Comparison of ENCODE assay signal across 8 cellular contexts in the genomic region with DNA sequence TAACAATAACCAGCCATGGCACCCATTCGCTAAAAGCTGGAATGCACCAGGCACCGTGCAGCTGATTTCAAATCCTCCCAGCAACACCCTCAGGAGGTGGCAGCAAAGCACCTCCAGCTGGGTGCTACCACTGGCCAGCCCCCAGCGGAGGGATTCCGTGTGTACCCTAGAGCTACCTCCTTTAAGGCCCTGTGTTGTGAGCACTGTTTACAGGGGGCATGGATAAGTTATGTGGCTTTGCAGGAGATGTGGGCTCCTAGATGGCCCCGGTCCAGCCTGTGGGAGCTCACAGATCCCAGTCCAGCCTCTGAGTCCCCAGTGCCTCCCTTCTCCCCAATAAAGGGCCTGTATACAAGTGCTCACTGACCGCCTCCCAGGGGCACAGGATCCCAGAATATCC. TPM values are rescaled to one million over a fixed set of nuclear protein-coding genes. Genes with fewer than 3 reads are reported as not detected.
DNase-seq lines count a peak whose midpoint lies in the region; ATAC-seq, FAIRE-seq and TF ChIP-seq lines count a peak whose summit lies in the region.

No MANE protein-coding gene starts in this region.

- DNase-seq in A549 (ENCODE audit: low read depth in 1 of 2, low spot score in 1 of 2) (peak; percentile 85 to 88), adipocyte (ENCODE audit: low read depth) (no peak), HepG2 (ENCODE audit: low spot score) (no peak), NCI-H526 treated with DMSO at 0.1 percent for 48 hours (lab: John Stamatoyannopoulos, UW) (no peak)
- DNase-seq in stimulated activated CD8-positive, alpha-beta memory T cell treated with anti-CD3 and anti-CD28 coated beads, Interleukin-4, amount 100 ng/mL, for 24 hours (ENCODE audit: low read depth), result peak; percentile 44

- TF ChIP-seq RAD21 in A549 (conservative IDR thresholded peaks at IDR 0.05 in 1 of 2, IDR thresholded peaks at IDR 0.05 in 1 of 2) (peak; percentile 80 to 82), HepG2 (CRISPR knock-in tag; IDR thresholded peaks at IDR 0.05) (no peak)

- H3K9me2 ChIP-seq in SU-DHL-6 (replicated peaks; ENCODE audit: insufficient read depth, low read length), result no peaks in the 10 kb centered on the region

- peak overlapping the region; percentile 95 for H3K9ac ChIP-seq in SU-DHL-6 (ENCODE audit: low read length)
- peak overlapping the region; percentile 97 for H3K9ac ChIP-seq in adipocyte (ENCODE audit: low read length)
- no peak overlapping the region for H3K9ac ChIP-seq in HepG2 (ENCODE audit: insufficient read depth, low read depth, low read length)

- H4K20me1 ChIP-seq in SU-DHL-6 (ENCODE audit: low read depth, low read length), result no peaks in the 10 kb centered on the region
- H4K20me1 ChIP-seq in HepG2 (ENCODE audit: insufficient read depth, low read length), result peaks cover 51% of the 10 kb centered on the region; the same call in 1 of the 2 replicates

- H3K27me3 ChIP-seq in SU-DHL-6 (ENCODE audit: low read length) (no peaks in the 10 kb centered on the region), adipocyte (replicated peaks; ENCODE audit: control insufficient read depth, insufficient read depth, low read length) (no peaks in the 10 kb centered on the region), HepG2 (ENCODE audit: control insufficient read depth in 1 of 2, insufficient read depth in 2 of 2, low read length in 2 of 2) (no peaks in the 10 kb centered on the region)

- BruUV-seq in HepG2 (replicated peaks; lab: Mats Ljungman, UMichigan), result no TSS peak

- H3K4me1 ChIP-seq in A549 (peaks cover 21% of the 10 kb centered on the region), adipocyte (ENCODE audit: control insufficient read depth, insufficient read depth, low read length) (peaks cover 5% of the 10 kb centered on the region), HepG2 (ENCODE audit: insufficient read depth, low read length) (no peaks in the 10 kb centered on the region)

- intact Hi-C loops in HepG2 (cut with micrococcal nuclease; ENCODE audit: unreplicated experiment), result no loop called here

- in situ Hi-C loops in HepG2 (cut with HindIII; ENCODE audit: extremely low pct_ligation_motif_present, low pct_unique_long_range_greater_than_20kb), result no loop called here

- H3K27ac ChIP-seq in A549 (peak overlapping the region; percentile 96 to 98), SU-DHL-6 (ENCODE audit: low read depth, low read length) (peak overlapping the region; percentile 77), HepG2 (ENCODE audit: extremely low read length, insufficient read depth, low read length) (no peak overlapping the region)

- H3K36me3 ChIP-seq in SU-DHL-6 (ENCODE audit: low read length) (no peaks in the 10 kb centered on the region), adipocyte (ENCODE audit: control insufficient read depth, insufficient read depth, low read length, severe bottlenecking) (peaks cover 30% of the 10 kb centered on the region), HepG2 (replicated peaks in 1 of 2; ENCODE audit: control insufficient read depth in 1 of 2, insufficient read depth in 2 of 2, low read length in 2 of 2) (peaks cover 17 to 31% of the 10 kb centered on the region in 2 experiments)

- CTCF ChIA-PET in A549 (lab: Yijun Ruan, JAX) (interaction anchor here (0.6 to 5.3 kb wide), 30 partner anchors 9 to 284 kb away, joined by 3 to 54 read pairs (median 4); partner anchors contain the start of gene TNRC18), HepG2 (lab: Yijun Ruan, JAX; ENCODE audit: low intra/inter-chr PET ratio, low total read pairs) (no interaction called here)

- H3K4me3 ChIP-seq in A549 (peak overlapping the region; percentile 74), SU-DHL-6 (ENCODE audit: insufficient read depth, low read length, poor library complexity, severe bottlenecking) (peak overlapping the region; percentile 84), adipocyte (ENCODE audit: low read length) (peak overlapping the region; percentile 87), HepG2 (replicated peaks in 1 of 3; ENCODE audit: insufficient read depth in 1 of 3, low read depth in 2 of 3, low read length in 3 of 3) (no peak overlapping the region)

- peak overlapping the region; percentile 75 for H2AFZ ChIP-seq in SU-DHL-6 (ENCODE audit: low read depth, low read length, severe bottlenecking)
- no peak overlapping the region for H2AFZ ChIP-seq in HepG2 (ENCODE audit: low read length)

- peaks cover 6% of the 10 kb centered on the region; the same call in 1 of the 2 replicates for H3F3A ChIP-seq in SU-DHL-6 (ENCODE audit: insufficient read depth)

- FAIRE-seq in A549 (lab: Jason Lieb, UNC), result no peak
- FAIRE-seq in HepG2 (lab: Jason Lieb, UNC), result no peak

- TF ChIP-seq POLR2A in A549 (IDR thresholded peaks at IDR 0.05; ENCODE audit: low read length) (no peak), HepG2 (IDR thresholded peaks at IDR 0.05; ENCODE audit: insufficient read depth in 1 of 2, low read depth in 2 of 2, low read length in 2 of 2) (no peak)

- H3K4me2 ChIP-seq in A549, result peak overlapping the region; percentile 77
- peak overlapping the region; percentile 89 for H3K4me2 ChIP-seq in SU-DHL-6 (ENCODE audit: low read depth, low read length, poor library complexity, severe bottlenecking)
- no peak overlapping the region for H3K4me2 ChIP-seq in HepG2 (ENCODE audit: low read depth, low read length)

- peaks cover 25% of the 10 kb centered on the region for H3K79me2 ChIP-seq in SU-DHL-6 (ENCODE audit: insufficient read depth, low read length)
- H3K79me2 ChIP-seq in HepG2 (ENCODE audit: insufficient read depth, low read length), result peaks cover 47% of the 10 kb centered on the region

- TF ChIP-seq CTCF in A549 (IDR thresholded peaks at IDR 0.05) (peak; percentile 60), SU-DHL-6 (IDR thresholded peaks at IDR 0.05; ENCODE audit: insufficient read depth, low read length, poor library complexity, severe bottlenecking) (peak; percentile 63), HepG2 (CRISPR knock-in tag; IDR thresholded peaks at IDR 0.05) (peak; percentile 38; the same call in 1 of the 2 replicates)

- H3K9me3 ChIP-seq in A549 (no peaks in the 10 kb centered on the region), SU-DHL-6 (ENCODE audit: insufficient read depth, low read length) (no peaks in the 10 kb centered on the region), adipocyte (ENCODE audit: control insufficient read depth, low read length) (no peaks in the 10 kb centered on the region), HepG2 (ENCODE audit: low read length) (no peaks in the 10 kb centered on the region)

- POLR2A ChIA-PET in A549 (lab: Yijun Ruan, JAX), result interaction anchor here (0.5 to 2.9 kb wide), 9 partner anchors 11 to 168 kb away, joined by 3 to 63 read pairs (median 6); partner anchors contain the start of gene TNRC18
- POLR2A ChIA-PET in HepG2 (lab: Yijun Ruan, JAX), result interaction anchor here (0.7 to 2.1 kb wide), 5 partner anchors 12 to 29 kb away, joined by 3 to 11 read pairs (median 7); no protein-coding TSS in a partner anchor

- ATAC-seq in A549 (peak; percentile 80 to 84), GM18868 (IDR thresholded peaks at IDR 0.05; ENCODE audit: unreplicated experiment) (peak; percentile 56), HG03135 (IDR thresholded peaks at IDR 0.05; ENCODE audit: unreplicated experiment) (peak; percentile 49), HepG2 (peak; percentile 14)

- TF ChIP-seq EP300 in A549 (IDR thresholded peaks at IDR 0.05) (no peak), HepG2 (IDR thresholded peaks at IDR 0.05; ENCODE audit: low read depth in 2 of 2, low read length in 2 of 2) (no peak), HepG2 (CRISPR knock-in tag; IDR thresholded peaks at IDR 0.05; ENCODE audit: borderline replicate concordance) (no peak)

- 10% methylated on average over 4 of the region's 6 CpGs for WGBS in A549 (ENCODE audit: missing lambda C conversion rate)
- WGBS in HepG2 (ENCODE audit: low lambda C conversion rate), result 91% methylated on average over 4 of the region's 6 CpGs

TF ChIP-seq in A549, 52 proteins besides CTCF, POLR2A, EP300 and RAD21 (continues in another document):
- TF ChIP-seq KDM1A (IDR thresholded peaks at IDR 0.05; ENCODE audit: low read depth), result no peak
- no peak for TF ChIP-seq FOSL2 (IDR thresholded peaks at IDR 0.05)
- no peak for TF ChIP-seq FOSL2 (CRISPR knock-in tag; IDR thresholded peaks at IDR 0.05)
- TF ChIP-seq KDM5A (IDR thresholded peaks at IDR 0.05), result 0 out of 2 replicates have a peak, but pooled peaks have one; percentile 47

TF ChIP-seq in HepG2, 621 proteins besides CTCF, POLR2A, EP300 and RAD21 (continues in another document):
- TF ChIP-seq STAG1 (CRISPR knock-in tag; IDR thresholded peaks at IDR 0.05), result peak; percentile 44

RNA-seq across cellular contexts. Expression of gene TNRC18, which starts 27.1 kb away (rescaled TPM):
- polyA plus RNA-seq in A549 (2011; rRNA removed) (13.7 and 15.5 TPM in 2 replicates), A549 (2017; fragmentation: RNase III; extraction: RNeasy Plus Mini Kit Qiagen cat#74134 plus additional on column Dnase treatment) (33.3 to 39.9 TPM (median 38.3 TPM) in 3 replicates), HepG2 (2011; rRNA removed) (10.9 and 11.7 TPM in 2 replicates)
- 19.2 and 28.3 TPM in 2 replicates for polyA plus RNA-seq in A549 (2012; cell fraction: cytosol; rRNA removed)
- polyA plus RNA-seq in A549 (2012; cell fraction: nucleus; rRNA removed), result 45.6 and 59.8 TPM in 2 replicates
- 24.3 and 25.5 TPM in 2 replicates for polyA minus RNA-seq in A549 (2011; rRNA and poly(A)+ RNA removed)
- total RNA-seq in HepG2 (2016; rRNA removed; fragmentation: Illumina TruSeq; extraction: Trizol), result 12.8 and 17.4 TPM in 2 replicates
- total RNA-seq in HepG2 (2016; cell fraction: cytosol; rRNA removed; fragmentation: Illumina TruSeq; extraction: Trizol; ENCODE audit: low read depth), result 4.9 and 7.1 TPM in 2 replicates
- total RNA-seq in HepG2 (2016; cell fraction: insoluble cytoplasmic fraction; rRNA removed; fragmentation: Illumina TruSeq; extraction: Trizol), result 12.8 and 21.5 TPM in 2 replicates
- 4.9 and 5.6 TPM in 2 replicates for total RNA-seq in HepG2 (2016; cell fraction: membrane; rRNA removed; fragmentation: Illumina TruSeq; extraction: Trizol)
- total RNA-seq in HepG2 (2016; cell fraction: nucleus; rRNA removed; fragmentation: Illumina TruSeq; extraction: Trizol), result 28.3 and 34.0 TPM in 2 replicates
- 8.6 and 11.8 TPM in 2 replicates for polyA plus RNA-seq in HepG2 (2011; cell fraction: cytosol; rRNA removed)
- 65.7 and 102 TPM in 2 replicates for polyA plus RNA-seq in HepG2 (2011; cell fraction: nucleus; rRNA removed)
- polyA plus RNA-seq in HepG2 (2012), result 40.6 and 53.7 TPM in 2 replicates
- 0.71 and 1.3 TPM in 2 replicates for polyA plus RNA-seq in HepG2 (2016; cell fraction: cytosol; fragmentation: Illumina TruSeq; extraction: Trizol; ENCODE audit: low read depth)
- polyA plus RNA-seq in HepG2 (2016; cell fraction: insoluble cytoplasmic fraction; fragmentation: Illumina TruSeq; extraction: Trizol; ENCODE audit: low read depth), result 16.6 and 19.8 TPM in 2 replicates
- polyA plus RNA-seq in HepG2 (2016; cell fraction: membrane; fragmentation: Illumina TruSeq; extraction: Trizol; ENCODE audit: low read depth), result 0.82 and 1.2 TPM in 2 replicates
- polyA plus RNA-seq in HepG2 (2016; cell fraction: nucleus; fragmentation: Illumina TruSeq; extraction: Trizol; ENCODE audit: insufficient read depth, low read depth), result 58.8 and 59.2 TPM in 2 replicates
- polyA minus RNA-seq in HepG2 (2011; rRNA and poly(A)+ RNA removed; ENCODE audit: low replicate concordance), result 11.2 and 51.4 TPM in 2 replicates
- 44.7 and 49.3 TPM in 2 replicates for polyA minus RNA-seq in HepG2 (2011; cell fraction: cytosol; rRNA and poly(A)+ RNA removed)
- polyA minus RNA-seq in HepG2 (2011; cell fraction: nucleus; rRNA and poly(A)+ RNA removed), result 49.2 and 54.8 TPM in 2 replicates

Comparison
In these comparisons a context has a peak if more than half of its experiments do, and no peak if none do; other contexts are left out.
1. ATAC-seq: peak in every context shown above with its lines; median percentile 82 in A549; 56 in GM18868; 49 in HG03135; 14 in HepG2.
2. DNase-seq: peak in A549 (2 of 2) and stimulated activated CD8-positive, alpha-beta memory T cell treated with anti-CD3 and anti-CD28 coated beads, Interleukin-4, amount 100 ng/mL, for 24 hours (single experiment); none in adipocyte (single experiment), HepG2 (single experiment) and NCI-H526 treated with DMSO at 0.1 percent for 48 hours (single experiment).
3. H3K4me3 ChIP-seq: peak in A549 (single experiment), SU-DHL-6 (single experiment) and adipocyte (single experiment); none in HepG2 (0 of 3).
4. Of the 38 proteins assayed by ChIP-seq in both HepG2 and A549: peak only in HepG2: none; only in A549: KDM5A, RAD21 and SMC3; in both: CTCF; in neither: 34.
5. Peak in every context shown above with its lines, with median percentiles within 50 percentile points of each other: CTCF ChIP-seq.